Comparison of ENCODE assay signal across 3 cellular contexts in the genomic region with DNA sequence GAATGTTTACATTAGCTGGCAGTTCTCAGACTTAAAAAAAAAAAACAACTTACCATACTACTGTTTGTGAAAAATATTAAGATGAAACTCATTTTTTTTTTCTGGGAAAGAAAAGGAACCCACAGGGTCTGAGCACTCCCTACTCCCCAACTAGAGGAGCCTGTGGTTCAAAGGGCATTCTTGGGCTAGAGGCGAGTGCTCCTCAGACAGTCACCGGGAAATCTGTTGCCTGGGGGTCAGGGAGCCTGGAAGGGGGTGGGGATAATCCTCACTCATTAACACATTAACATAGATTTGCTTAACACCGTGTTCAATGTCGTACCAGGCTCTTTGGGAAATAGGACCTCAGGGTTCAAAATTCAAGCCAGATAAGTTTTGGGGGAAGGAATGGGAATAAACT.
"Had no signal": no experiment of that assay in that cellular context is flagged by ENCODE, and none has a peak within 500 bp of the region (broad histone marks: within the 10 kb centered on the region; RNA-seq: fewer than 3 reads in every experiment).

No MANE protein-coding gene starts in this region.

- H3K4me3 ChIP-seq: GM12878 had no signal

- DNase-seq: GDM1, GF-D8 had no signal

- ATAC-seq: GM12878 had no signal
